ENCODE assay signal across 26 cellular contexts in genomic region chr3:139131951-139132350, GRCh38.
"Had no signal": no experiment of that assay in that cellular context is flagged by ENCODE, and none has a peak within 500 bp of the region (broad histone marks: within the 10 kb centered on the region; RNA-seq: fewer than 3 reads in every experiment).

No MANE protein-coding gene starts in this region.

- H3K4me3 Mint-ChIP-seq: naive B cell; natural killer cell; nephron progenitor cell; stimulated activated effector memory CD8-positive, alpha-beta T cell treated with anti-CD3 and anti-CD28 coated beads, Interleukin-12 subunit alpha, Interleukin-12 subunit beta, amount 100 ng/mL, for 72 hours; stimulated activated naive CD8-positive, alpha-beta T cell treated with anti-CD3 and anti-CD28 coated beads, Interleukin-15, Interleukin-2, amounts not matched to agents 100 ng/mL and 50 ng/mL, for 24 hours had no signal

- H3K27ac ChIP-seq: heart right ventricle, hepatocyte, left ventricle myocardium inferior, pancreas, prostate gland, spleen, suprapubic skin, thoracic aorta, tibial artery, upper lobe of right lung had no signal

- H3K36me3 ChIP-seq: heart right ventricle, left ventricle myocardium inferior, pancreas, prostate gland, spleen, suprapubic skin, thoracic aorta, tibial artery, upper lobe of right lung had no signal

- H3K27ac Mint-ChIP-seq: naive B cell; natural killer cell; nephron progenitor cell; stimulated activated effector memory CD8-positive, alpha-beta T cell treated with anti-CD3 and anti-CD28 coated beads, Interleukin-12 subunit alpha, Interleukin-12 subunit beta, amount 100 ng/mL, for 72 hours; stimulated activated naive CD8-positive, alpha-beta T cell treated with anti-CD3 and anti-CD28 coated beads, Interleukin-15, Interleukin-2, amounts not matched to agents 100 ng/mL and 50 ng/mL, for 24 hours had no signal

- H3K9me3 Mint-ChIP-seq: natural killer cell; nephron progenitor cell; stimulated activated effector memory CD8-positive, alpha-beta T cell treated with anti-CD3 and anti-CD28 coated beads, Interleukin-12 subunit alpha, Interleukin-12 subunit beta, amount 100 ng/mL, for 72 hours; stimulated activated naive CD8-positive, alpha-beta T cell treated with anti-CD3 and anti-CD28 coated beads, Interleukin-15, Interleukin-2, amounts not matched to agents 100 ng/mL and 50 ng/mL, for 24 hours had no signal

- H3K9me3 ChIP-seq: heart right ventricle, left ventricle myocardium inferior, pancreas, prostate gland, spleen, suprapubic skin, thoracic aorta, tibial artery, upper lobe of right lung had no signal

- H3K4me1 Mint-ChIP-seq: naive B cell; natural killer cell; stimulated activated effector memory CD8-positive, alpha-beta T cell treated with anti-CD3 and anti-CD28 coated beads, Interleukin-12 subunit alpha, Interleukin-12 subunit beta, amount 100 ng/mL, for 72 hours had no signal

- H3K27me3 ChIP-seq: heart right ventricle, hepatocyte, pancreas, spleen, suprapubic skin, tibial artery, upper lobe of right lung had no signal

- H3K4me3 ChIP-seq: heart right ventricle, hepatocyte, left ventricle myocardium inferior, lung, pancreas, prostate gland, spleen, suprapubic skin, thoracic aorta, tibial artery, upper lobe of right lung had no signal

- H3K79me2 ChIP-seq: hepatocyte had no signal

- H3K36me3 Mint-ChIP-seq: naive B cell; natural killer cell; stimulated activated effector memory CD8-positive, alpha-beta T cell treated with anti-CD3 and anti-CD28 coated beads, Interleukin-12 subunit alpha, Interleukin-12 subunit beta, amount 100 ng/mL, for 72 hours had no signal

- H2AFZ ChIP-seq: hepatocyte had no signal

- H3K4me2 ChIP-seq: hepatocyte had no signal

- DNase-seq: heart right ventricle; islet precursor cell; left ventricle myocardium inferior; midbrain; naive B cell; natural killer cell; nephron progenitor cell; nucleus accumbens; pancreas; posterior cingulate gyrus; retina; right cardiac atrium; small intestine; spleen; stimulated activated CD4-positive, alpha-beta T cell treated with anti-CD3 and anti-CD28 coated beads, Interleukin-4, amount 100 ng/mL, for 24 hours; stimulated activated naive CD4-positive, alpha-beta T cell; tibial artery; trophoblast cell; upper lobe of right lung had no signal

- H3K27me3 Mint-ChIP-seq: stimulated activated naive CD8-positive, alpha-beta T cell treated with anti-CD3 and anti-CD28 coated beads, Interleukin-15, Interleukin-2, amounts not matched to agents 100 ng/mL and 50 ng/mL, for 24 hours had no signal

- H3K4me1 ChIP-seq: heart right ventricle, left ventricle myocardium inferior, pancreas, prostate gland, spleen, tibial artery, upper lobe of right lung had no signal
